In genomic region chr7:75888464-75889222, GRCh38 we compare ENCODE assay signal across 1 cellular context.
TF ChIP-seq lines count a peak whose summit lies in the region.

No MANE protein-coding gene starts in this region.

TF ChIP-seq in WTC11, 78 proteins besides CTCF, POLR2A, EP300 and RAD21 (continued from another document):
- TF ChIP-seq ATF6 (CRISPR knock-in tag; IDR thresholded peaks at IDR 0.05) (no peak), MLX (CRISPR knock-in tag; IDR thresholded peaks at IDR 0.05) (no peak), ZMAT4 (CRISPR knock-in tag; IDR thresholded peaks at IDR 0.05) (no peak), ZNF317 (CRISPR knock-in tag; IDR thresholded peaks at IDR 0.05; ENCODE audit: borderline replicate concordance, low read depth) (no peak), STAT6 (CRISPR knock-in tag; conservative IDR thresholded peaks at IDR 0.05; ENCODE audit: low read depth) (no peak), TEAD4 (CRISPR knock-in tag; IDR thresholded peaks at IDR 0.05) (no peak), E2F1 (CRISPR knock-in tag; IDR thresholded peaks at IDR 0.05) (no peak)
